ENCODE assay signal across 19 cellular contexts in the genomic region with DNA sequence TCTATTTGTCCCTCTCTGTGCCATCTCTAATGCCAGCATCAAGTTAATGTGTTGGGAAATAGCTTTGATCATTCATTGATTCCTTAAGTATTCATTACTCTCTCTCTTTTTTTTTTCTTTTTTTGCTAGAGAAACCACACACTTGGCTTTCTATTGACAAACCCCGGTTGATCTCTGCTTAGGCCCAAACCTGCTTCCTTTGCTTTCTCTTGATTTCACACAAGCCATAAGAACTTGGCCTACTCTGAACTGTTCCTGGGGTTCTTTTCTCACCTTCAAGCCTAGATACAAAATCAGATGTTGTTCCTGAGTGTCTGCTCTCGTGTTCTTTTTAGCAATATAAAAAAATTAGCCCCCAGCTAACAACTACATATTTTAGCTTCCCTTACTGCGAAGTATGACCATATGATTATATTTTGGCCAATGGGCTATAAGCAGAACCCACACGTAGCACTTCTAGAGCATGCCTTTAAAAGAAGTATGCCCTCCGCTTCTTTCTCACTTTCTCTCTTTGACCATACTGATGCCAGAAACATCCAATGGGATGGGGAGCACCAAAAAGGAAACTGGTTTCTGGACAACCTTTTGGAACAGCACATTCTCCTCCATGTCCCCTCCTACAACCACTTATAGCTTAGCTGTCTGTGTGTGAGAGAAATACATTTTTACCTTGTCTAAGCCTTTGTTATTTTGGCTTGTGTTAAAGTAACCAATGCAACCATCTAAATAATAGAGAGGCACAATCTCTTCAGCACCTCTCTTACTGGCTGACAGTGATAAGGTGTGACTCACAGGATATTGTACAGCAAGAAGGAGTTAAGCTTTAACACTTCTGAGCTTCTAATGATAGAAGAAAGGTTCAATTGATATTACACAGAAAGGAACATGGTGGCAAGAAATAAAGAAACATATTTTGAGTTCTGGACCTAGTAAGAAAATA.
DNase-seq lines count a peak whose midpoint lies in the region; ATAC-seq and TF ChIP-seq lines count a peak whose summit lies in the region.
"Had no signal": no experiment of that assay in that cellular context is flagged by ENCODE, and none has a peak within 500 bp of the region (broad histone marks: within the 10 kb centered on the region; RNA-seq: fewer than 3 reads in every experiment).

No MANE protein-coding gene starts in this region.

- in situ Hi-C loops in brain microvascular endothelial cell (cut with HindIII; ENCODE audit: low pct_ligation_motif_present, low sequenced_read_pairs), result no loop called here

- POLR2A ChIA-PET in activated CD4-positive, alpha-beta T cell treated with anti-CD3 and anti-CD28 coated beads for 36 hours (lab: Charles Lee), result no interaction called here
- POLR2A ChIA-PET in naive thymus-derived CD8-positive, alpha-beta T cell (lab: Charles Lee), result interaction anchor here (0.8 to 2.2 kb wide), 7 partner anchors 11 to 108 kb away, joined by 3 to 6 read pairs (median 3); partner anchors contain the start of gene LRRN3

- intact Hi-C loops in activated CD4-positive, alpha-beta T cell treated with anti-CD3 and anti-CD28 coated beads for 36 hours (cut with DNase I, micrococcal nuclease), result no loop called here

- peaks cover 2% of the 10 kb centered on the region for H3K36me3 Mint-ChIP-seq in activated CD4-positive, alpha-beta T cell treated with anti-CD3 and anti-CD28 coated beads for 36 hours (ENCODE audit: low read depth)
- peaks cover 0 to 2% (median 0%) of the 10 kb centered on the region in 3 donors for H3K36me3 Mint-ChIP-seq in naive thymus-derived CD8-positive, alpha-beta T cell

- no peak for TF ChIP-seq CTCF in brain microvascular endothelial cell (IDR thresholded peaks at IDR 0.05; ENCODE audit: low read depth, low read length, missing control alignments)

- no peak overlapping the region for H3K4me3 Mint-ChIP-seq in activated CD4-positive, alpha-beta T cell treated with anti-CD3 and anti-CD28 coated beads for 36 hours
- peak overlapping the region in 9 of 10 donors; percentile 5 to 64 (median 53) for H3K4me3 Mint-ChIP-seq in naive thymus-derived CD8-positive, alpha-beta T cell
- H3K4me3 Mint-ChIP-seq: HFFc6 had no signal

- peak; percentile 83 for ATAC-seq in activated CD4-positive, alpha-beta T cell treated with anti-CD3 and anti-CD28 coated beads for 36 hours
- ATAC-seq in naive thymus-derived CD8-positive, alpha-beta T cell, result peak; percentile 86 to 88
- ATAC-seq in GM21576 (IDR thresholded peaks at IDR 0.05; ENCODE audit: unreplicated experiment), result no peak
- no peak for ATAC-seq in left lobe of liver
- ATAC-seq: HepG2 had no signal

- H3K4me1 ChIP-seq in SJCRH30, result no peaks in the 10 kb centered on the region
- H3K4me1 ChIP-seq: adrenal gland, BLaER1, transverse colon had no signal

- no peaks in the 10 kb centered on the region for H3K9me3 Mint-ChIP-seq in activated CD4-positive, alpha-beta T cell treated with anti-CD3 and anti-CD28 coated beads for 36 hours (ENCODE audit: low read depth)
- peaks cover 0 to 5% (median 0%) of the 10 kb centered on the region in 9 donors for H3K9me3 Mint-ChIP-seq in naive thymus-derived CD8-positive, alpha-beta T cell
- H3K9me3 Mint-ChIP-seq: HFFc6 had no signal

- CTCF ChIA-PET in activated CD4-positive, alpha-beta T cell treated with anti-CD3 and anti-CD28 coated beads for 36 hours (lab: Charles Lee), result interaction anchor here (0.7 to 1.3 kb wide), 3 partner anchors 17 to 92 kb away, joined by 3 to 5 read pairs (median 3); no protein-coding TSS in a partner anchor

- H3K9me3 ChIP-seq in SJCRH30 (replicated peaks), result no peaks in the 10 kb centered on the region
- H3K9me3 ChIP-seq: adrenal gland, BLaER1, ovary, transverse colon had no signal

- H3K27ac Mint-ChIP-seq in activated CD4-positive, alpha-beta T cell treated with anti-CD3 and anti-CD28 coated beads for 36 hours, result peak overlapping the region; percentile 15
- peak overlapping the region; percentile 83 to 95 (median 92) for H3K27ac Mint-ChIP-seq in naive thymus-derived CD8-positive, alpha-beta T cell
- H3K27ac Mint-ChIP-seq: HFFc6 had no signal

- no peaks in the 10 kb centered on the region for H3K27me3 Mint-ChIP-seq in activated CD4-positive, alpha-beta T cell treated with anti-CD3 and anti-CD28 coated beads for 36 hours
- H3K27me3 Mint-ChIP-seq in naive thymus-derived CD8-positive, alpha-beta T cell, result no peaks in the 10 kb centered on the region

- H3K36me3 ChIP-seq in brain microvascular endothelial cell (replicated peaks), result no peaks in the 10 kb centered on the region
- no peaks in the 10 kb centered on the region for H3K36me3 ChIP-seq in SJCRH30
- H3K36me3 ChIP-seq: adrenal gland, BLaER1, ovary, transverse colon had no signal

- H3K27me3 ChIP-seq in brain microvascular endothelial cell (replicated peaks) (no peaks in the 10 kb centered on the region), SJCRH30 (no peaks in the 10 kb centered on the region)
- H3K27me3 ChIP-seq: adrenal gland, BLaER1, ovary, transverse colon had no signal

- H3K27ac ChIP-seq in brain microvascular endothelial cell, result no peak overlapping the region
- no peak overlapping the region for H3K27ac ChIP-seq in SJCRH30
- H3K27ac ChIP-seq: adrenal gland, BLaER1, ovary, skin epidermis, transverse colon had no signal

- DNase-seq in activated CD4-positive, alpha-beta T cell treated with anti-CD3 and anti-CD28 coated beads for 36 hours, result no peak
- DNase-seq in activated CD4-positive, alpha-beta T cell treated with anti-CD3 and anti-CD28 coated beads, Interleukin-2, amount 50 U/mL, for 4 hours, result no peak
- peak; percentile 22 for DNase-seq in RKO (ENCODE audit: low spot score)
- peak; percentile 32 for DNase-seq in brain microvascular endothelial cell
- DNase-seq in naive thymus-derived CD8-positive, alpha-beta T cell, result peak in 2 of 10 donors; percentile 20 to 26
- no peak for DNase-seq in left lobe of liver (ENCODE audit: low spot score)
- DNase-seq in SJCRH30, result no peak
- DNase-seq: 8988T, adrenal gland, DMS153, HFFc6, NCI-H187, NCI-H510A, ovary, transverse colon had no signal

- H3K4me1 Mint-ChIP-seq in activated CD4-positive, alpha-beta T cell treated with anti-CD3 and anti-CD28 coated beads for 36 hours, result peaks cover 28% of the 10 kb centered on the region
- peaks cover 28 to 42% (median 36%) of the 10 kb centered on the region in 4 donors for H3K4me1 Mint-ChIP-seq in naive thymus-derived CD8-positive, alpha-beta T cell

- no peak overlapping the region for H3K4me3 ChIP-seq in brain microvascular endothelial cell (ENCODE audit: low read depth, low read length)
- H3K4me3 ChIP-seq in SJCRH30, result no peak overlapping the region
- H3K4me3 ChIP-seq: adrenal gland, BLaER1, ovary, skin epidermis, transverse colon had no signal

Comparison
In these comparisons a context has a peak if more than half of its experiments do, and no peak if none do; other contexts are left out.
1. ATAC-seq: peak in activated CD4-positive, alpha-beta T cell treated with anti-CD3 and anti-CD28 coated beads for 36 hours (single experiment) and naive thymus-derived CD8-positive, alpha-beta T cell (2 of 2); none in GM21576 (single experiment) and left lobe of liver (single experiment).
2. DNase-seq: peak in RKO (single experiment) and brain microvascular endothelial cell (single experiment); none in activated CD4-positive, alpha-beta T cell treated with anti-CD3 and anti-CD28 coated beads for 36 hours (single experiment), activated CD4-positive, alpha-beta T cell treated with anti-CD3 and anti-CD28 coated beads, Interleukin-2, amount 50 U/mL, for 4 hours (0 of 2), left lobe of liver (single experiment) and SJCRH30 (0 of 2).